ENCODE assay signal across 8 cellular contexts in the genomic region with DNA sequence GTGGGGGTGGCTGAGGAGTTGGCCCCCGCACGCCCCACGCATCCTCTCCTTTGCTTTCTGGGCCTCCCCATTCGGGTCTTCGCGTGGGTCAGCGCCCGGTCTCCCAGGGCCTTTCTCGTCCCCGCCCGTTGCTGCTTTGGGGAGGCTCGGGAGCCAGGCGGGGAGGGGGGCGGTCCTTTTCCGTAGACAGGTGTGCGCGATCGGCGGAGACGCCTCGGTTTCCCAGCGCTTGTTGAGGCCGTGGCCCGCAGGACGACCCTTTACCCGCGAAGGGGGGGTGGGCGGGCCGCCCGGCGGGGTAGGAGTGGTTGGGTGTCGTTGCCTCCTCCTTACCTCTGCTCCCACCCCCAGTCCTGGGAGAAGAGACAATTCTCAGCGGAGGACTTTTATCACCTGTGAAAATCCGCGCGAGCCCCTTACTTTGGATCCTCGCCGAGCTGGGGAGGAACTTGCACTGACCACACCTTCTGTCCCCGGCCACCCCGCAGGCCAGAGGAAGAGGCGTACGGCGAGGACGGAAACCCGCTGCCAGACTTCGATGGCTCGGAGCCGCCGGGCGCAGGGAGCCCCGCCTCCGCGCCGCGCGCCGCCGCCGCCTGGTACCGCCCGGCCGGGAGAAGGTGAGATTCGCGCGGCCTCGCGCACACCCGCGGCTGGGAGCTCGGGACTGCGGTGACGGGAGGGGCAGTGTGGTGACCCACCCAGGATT. TPM values are rescaled to one million over a fixed set of nuclear protein-coding genes. Genes with fewer than 3 reads are reported as not detected.
A peak's percentile ranks its signal among the peaks of the same experiment; 100 is the strongest.
DNase-seq lines count a peak whose midpoint lies in the region; ATAC-seq lines count a peak whose summit lies in the region.

No MANE protein-coding gene starts in this region.

- peak; percentile 55 for ATAC-seq in activated CD8-positive, alpha-beta memory T cell treated with anti-CD3 and anti-CD28 coated beads, Interleukin-2, amount 10 ng/mL, durations not matched to agents 7 days and 5 days
- ATAC-seq in stimulated activated naive CD8-positive, alpha-beta T cell treated with anti-CD3 and anti-CD28 coated beads, Interleukin-15, Interleukin-2, amounts not matched to agents 100 U/mL and 50 U/mL, for 24 hours: no peak
- ATAC-seq in GM19395 (IDR thresholded peaks at IDR 0.05; ENCODE audit: unreplicated experiment): no peak

- DNase-seq in activated CD8-positive, alpha-beta memory T cell treated with anti-CD3 and anti-CD28 coated beads, Interleukin-2, amount 10 ng/mL, durations not matched to agents 7 days and 5 days: no peak
- DNase-seq in activated CD8-positive, alpha-beta memory T cell treated with anti-CD3 and anti-CD28 coated beads for 24 hours: no peak
- DNase-seq in activated T-cell treated with anti-CD3 and anti-CD28 coated beads, Interleukin-2, amount 50 U/mL, for 24 hours: peak; percentile 36
- peak; percentile 22 for DNase-seq in stimulated activated naive CD8-positive, alpha-beta T cell treated with anti-CD3 and anti-CD28 coated beads, Interleukin-15, Interleukin-2, amounts not matched to agents 100 U/mL and 50 U/mL, for 24 hours
- no peak for DNase-seq in SIG-M5 (lab: John Stamatoyannopoulos, UW)
- no peak for DNase-seq in UCSD-AML1 (lab: John Stamatoyannopoulos, UW; ENCODE audit: unreplicated experiment)

- H3K9me3 Mint-ChIP-seq in activated CD8-positive, alpha-beta memory T cell treated with anti-CD3 and anti-CD28 coated beads, Interleukin-2, amount 10 ng/mL, durations not matched to agents 7 days and 5 days (ENCODE audit: low read depth): no peaks in the 10 kb centered on the region
- H3K9me3 Mint-ChIP-seq in activated T-cell treated with anti-CD3 and anti-CD28 coated beads, Interleukin-2, amount 50 U/mL, for 24 hours: peaks cover 9% of the 10 kb centered on the region

- peaks cover 5% of the 10 kb centered on the region for H3K9me3 ChIP-seq in iPS-18c (ENCODE audit: control insufficient read depth, insufficient read depth, low read length)

- CTCF ChIA-PET in activated CD8-positive, alpha-beta memory T cell treated with anti-CD3 and anti-CD28 coated beads, Interleukin-2, amount 10 ng/mL, durations not matched to agents 7 days and 5 days (lab: Charles Lee): no interaction called here

- H3K27ac Mint-ChIP-seq in activated CD8-positive, alpha-beta memory T cell treated with anti-CD3 and anti-CD28 coated beads, Interleukin-2, amount 10 ng/mL, durations not matched to agents 7 days and 5 days: no peak overlapping the region
- no peak overlapping the region for H3K27ac Mint-ChIP-seq in activated T-cell treated with anti-CD3 and anti-CD28 coated beads, Interleukin-2, amount 50 U/mL, for 24 hours

- H3K4me1 Mint-ChIP-seq in activated CD8-positive, alpha-beta memory T cell treated with anti-CD3 and anti-CD28 coated beads, Interleukin-2, amount 10 ng/mL, durations not matched to agents 7 days and 5 days: peaks cover 18% of the 10 kb centered on the region
- peaks cover 32% of the 10 kb centered on the region for H3K4me1 Mint-ChIP-seq in activated T-cell treated with anti-CD3 and anti-CD28 coated beads, Interleukin-2, amount 50 U/mL, for 24 hours (ENCODE audit: low read depth)

- peaks cover 3% of the 10 kb centered on the region for H3K36me3 Mint-ChIP-seq in activated CD8-positive, alpha-beta memory T cell treated with anti-CD3 and anti-CD28 coated beads, Interleukin-2, amount 10 ng/mL, durations not matched to agents 7 days and 5 days
- H3K36me3 Mint-ChIP-seq in activated T-cell treated with anti-CD3 and anti-CD28 coated beads, Interleukin-2, amount 50 U/mL, for 24 hours (ENCODE audit: low read depth): no peaks in the 10 kb centered on the region

- H3K27me3 Mint-ChIP-seq in activated CD8-positive, alpha-beta memory T cell treated with anti-CD3 and anti-CD28 coated beads, Interleukin-2, amount 10 ng/mL, durations not matched to agents 7 days and 5 days: peaks cover 80% of the 10 kb centered on the region
- H3K27me3 Mint-ChIP-seq in activated T-cell treated with anti-CD3 and anti-CD28 coated beads, Interleukin-2, amount 50 U/mL, for 24 hours: peaks cover 86% of the 10 kb centered on the region

- peak overlapping the region; percentile 38 for H3K4me3 Mint-ChIP-seq in activated CD8-positive, alpha-beta memory T cell treated with anti-CD3 and anti-CD28 coated beads, Interleukin-2, amount 10 ng/mL, durations not matched to agents 7 days and 5 days
- H3K4me3 Mint-ChIP-seq in activated T-cell treated with anti-CD3 and anti-CD28 coated beads, Interleukin-2, amount 50 U/mL, for 24 hours: peak overlapping the region; percentile 66

- peak overlapping the region; percentile 61 for H3K4me3 ChIP-seq in iPS-18c (ENCODE audit: insufficient read depth, low read depth, low read length)

RNA-seq across cellular contexts. Expression of a gene that starts 2.7 kb away (rescaled TPM):
- not detected for total RNA-seq in activated CD8-positive, alpha-beta memory T cell treated with anti-CD3 and anti-CD28 coated beads, Interleukin-2, amount 10 ng/mL, durations not matched to agents 7 days and 5 days

Comparison
In these comparisons a context has a peak if more than half of its experiments do, and no peak if none do; other contexts are left out.
1. DNase-seq: peak in activated T-cell treated with anti-CD3 and anti-CD28 coated beads, Interleukin-2, amount 50 U/mL, for 24 hours (single experiment) and stimulated activated naive CD8-positive, alpha-beta T cell treated with anti-CD3 and anti-CD28 coated beads, Interleukin-15, Interleukin-2, amounts not matched to agents 100 U/mL and 50 U/mL, for 24 hours (single experiment); none in activated CD8-positive, alpha-beta memory T cell treated with anti-CD3 and anti-CD28 coated beads, Interleukin-2, amount 10 ng/mL, durations not matched to agents 7 days and 5 days (single experiment), activated CD8-positive, alpha-beta memory T cell treated with anti-CD3 and anti-CD28 coated beads for 24 hours (single experiment), SIG-M5 (single experiment) and UCSD-AML1 (single experiment).